ENCODE assay signal across 11 cellular contexts in the genomic region with DNA sequence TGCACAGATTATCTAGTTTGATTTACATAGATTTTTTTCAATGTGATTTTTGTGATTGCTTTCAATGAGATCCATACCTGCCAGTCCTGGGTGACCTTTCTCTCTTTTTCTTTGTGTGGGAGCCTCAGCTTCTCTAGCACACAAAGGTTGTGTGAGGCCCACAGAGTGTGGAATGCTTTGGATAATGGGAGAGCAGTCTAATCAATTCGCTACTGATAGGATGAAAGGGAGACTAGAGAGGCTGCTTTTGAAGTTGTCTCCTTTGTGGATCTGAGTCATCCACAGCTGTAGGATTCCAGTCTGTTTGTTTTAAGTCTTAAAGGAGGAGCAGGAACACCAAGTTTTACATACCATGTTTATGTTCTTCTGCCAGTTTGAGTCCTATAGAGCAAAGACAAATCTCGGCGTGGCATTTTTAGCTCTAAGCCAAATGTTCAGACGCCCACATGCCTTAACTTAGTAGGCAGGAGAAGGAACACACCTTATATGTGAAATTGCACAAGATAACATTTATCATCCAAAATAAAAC.
DNase-seq lines count a peak whose midpoint lies in the region; ATAC-seq, FAIRE-seq and TF ChIP-seq lines count a peak whose summit lies in the region.
"Had no signal": no experiment of that assay in that cellular context is flagged by ENCODE, and none has a peak within 500 bp of the region (broad histone marks: within the 10 kb centered on the region; RNA-seq: fewer than 3 reads in every experiment).

No MANE protein-coding gene starts in this region.

- H3K27ac ChIP-seq in cardiac muscle cell (peak overlapping the region; percentile 9), left ventricle myocardium inferior (replicated peaks) (no peak overlapping the region), brain microvascular endothelial cell (peak overlapping the region; percentile 57), ovary (no peak overlapping the region), Karpas-422 (ENCODE audit: low read length) (no peak overlapping the region)

- no peak overlapping the region for H2AFZ ChIP-seq in Karpas-422 (ENCODE audit: low read length)

- no peaks in the 10 kb centered on the region for H3K9me2 ChIP-seq in Karpas-422 (replicated peaks; ENCODE audit: insufficient read depth, low read length)

- in situ Hi-C loops in brain microvascular endothelial cell (cut with HindIII; ENCODE audit: low pct_ligation_motif_present, low sequenced_read_pairs) = no loop called here

- FAIRE-seq in urothelium cell line (lab: Jason Lieb, UNC) = no peak

- H3K36me3 ChIP-seq in cardiac muscle cell (no peaks in the 10 kb centered on the region), left ventricle myocardium inferior (no peaks in the 10 kb centered on the region), brain microvascular endothelial cell (replicated peaks) (no peaks in the 10 kb centered on the region), ovary (no peaks in the 10 kb centered on the region), Karpas-422 (ENCODE audit: insufficient read depth, low read length) (no peaks in the 10 kb centered on the region)

- H3K9ac ChIP-seq in Karpas-422 (ENCODE audit: low read length) = no peak overlapping the region

- DNase-seq in cardiac muscle cell (ENCODE audit: low read depth in 1 of 2, low spot score in 1 of 2) (peak; percentile 7 to 54), left ventricle myocardium inferior (no peak), brain microvascular endothelial cell (peak; percentile 66), iPS-NIHi7 (ENCODE audit: extremely low spot score) (peak; percentile 68), urothelium cell line (ENCODE audit: low spot score) (peak; percentile 36), ovary (no peak), Karpas-422 (no peak)
- DNase-seq: activated effector memory CD4-positive, alpha-beta T cell treated with Interleukin-2 at 50 U/mL for 16 hours; NCI-H1417 treated with DMSO at 0.1 percent for 48 hours had no signal

- TF ChIP-seq POLR2A in ovary (IDR thresholded peaks at IDR 0.05) = no peak

- no peaks in the 10 kb centered on the region for H4K20me1 ChIP-seq in Karpas-422 (ENCODE audit: insufficient read depth, low read depth, low read length)

- no peaks in the 10 kb centered on the region for H3K79me2 ChIP-seq in Karpas-422 (ENCODE audit: low read length)

- no peak for TF ChIP-seq CTCF in cardiac muscle cell (IDR thresholded peaks at IDR 0.05; ENCODE audit: low read depth, low read length)
- TF ChIP-seq CTCF in left ventricle myocardium inferior (IDR thresholded peaks at IDR 0.05; ENCODE audit: borderline replicate concordance) = no peak
- TF ChIP-seq CTCF in brain microvascular endothelial cell (IDR thresholded peaks at IDR 0.05; ENCODE audit: low read depth, low read length, missing control alignments) = no peak
- TF ChIP-seq CTCF in ovary (IDR thresholded peaks at IDR 0.05) = no peak

- H3K4me3 ChIP-seq in cardiac muscle cell = no peak overlapping the region
- H3K4me3 ChIP-seq in left ventricle myocardium inferior = no peak overlapping the region
- H3K4me3 ChIP-seq in brain microvascular endothelial cell (ENCODE audit: low read depth, low read length) = no peak overlapping the region
- no peak overlapping the region for H3K4me3 ChIP-seq in ovary
- H3K4me3 ChIP-seq in Karpas-422 (ENCODE audit: low read length) = no peak overlapping the region

- H3K4me1 ChIP-seq in cardiac muscle cell (ENCODE audit: low read depth) (peaks cover 15% of the 10 kb centered on the region), left ventricle myocardium inferior (peaks cover 7% of the 10 kb centered on the region), ovary (ENCODE audit: insufficient read depth) (no peaks in the 10 kb centered on the region), Karpas-422 (ENCODE audit: low read length) (no peaks in the 10 kb centered on the region)

- H3K4me2 ChIP-seq in Karpas-422 (ENCODE audit: low read depth, low read length, poor library complexity, severe bottlenecking) = no peak overlapping the region

- 16 to 23% (median 20%) methylated on average over 4 of the region's 4 CpGs for WGBS in ovary, 3 donors

- no peak for TF ChIP-seq EP300 in ovary (IDR thresholded peaks at IDR 0.05)

- H3K9me3 ChIP-seq in cardiac muscle cell (ENCODE audit: low read depth) (no peaks in the 10 kb centered on the region), left ventricle myocardium inferior (replicated peaks) (no peaks in the 10 kb centered on the region), ovary (no peaks in the 10 kb centered on the region), Karpas-422 (ENCODE audit: low read length) (no peaks in the 10 kb centered on the region)

- intact Hi-C loops in left ventricle myocardium inferior (cut with micrococcal nuclease) = no loop called here
- intact Hi-C loops in ovary (cut with DNase I) = no loop called here

- no peak for ATAC-seq in HG02852 (IDR thresholded peaks at IDR 0.05; ENCODE audit: unreplicated experiment)
- ATAC-seq: stimulated activated memory B cell treated with anti-CD40 and anti-IgM and Interleukin-4, amounts not matched to agents 10 μg/mL and 1 μg/mL and 100 μg/mL, for 72 hours had no signal

- H3K27me3 ChIP-seq in cardiac muscle cell (no peaks in the 10 kb centered on the region), left ventricle myocardium inferior (ENCODE audit: low read depth) (no peaks in the 10 kb centered on the region), brain microvascular endothelial cell (replicated peaks) (no peaks in the 10 kb centered on the region), ovary (no peaks in the 10 kb centered on the region), Karpas-422 (ENCODE audit: low read length) (no peaks in the 10 kb centered on the region)

Comparison
In these comparisons a context has a peak if more than half of its experiments do, and no peak if none do; other contexts are left out.
1. DNase-seq: peak in cardiac muscle cell (2 of 2), brain microvascular endothelial cell (single experiment), iPS-NIHi7 (single experiment) and urothelium cell line (single experiment); none in left ventricle myocardium inferior (single experiment), ovary (0 of 5) and Karpas-422 (single experiment).
2. H3K27ac ChIP-seq: peak in cardiac muscle cell (single experiment) and brain microvascular endothelial cell (single experiment); none in left ventricle myocardium inferior (single experiment), ovary (0 of 2) and Karpas-422 (single experiment).